21 cellular contexts compared by ENCODE assay signal in the genomic region with DNA sequence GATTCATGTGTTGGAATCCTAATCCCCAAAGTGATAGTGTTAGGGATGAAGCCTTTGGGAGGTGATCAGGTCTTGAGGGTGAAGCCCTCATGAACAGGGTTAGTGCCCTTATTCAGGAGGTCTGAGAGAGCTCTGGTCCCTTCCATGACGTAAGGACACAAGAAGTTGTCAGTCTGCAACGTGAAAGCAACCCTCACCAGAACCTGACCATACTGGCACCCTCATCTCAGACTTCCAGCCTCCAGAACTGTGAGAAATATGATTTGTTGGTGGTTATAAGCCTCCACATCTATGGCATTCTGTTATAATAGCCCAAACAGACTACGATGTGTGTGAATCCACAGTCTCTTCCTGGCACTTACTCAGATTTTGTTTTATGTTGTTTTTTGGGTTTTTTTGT.
DNase-seq lines count a peak whose midpoint lies in the region; ATAC-seq and TF ChIP-seq lines count a peak whose summit lies in the region.
"Had no signal": no experiment of that assay in that cellular context is flagged by ENCODE, and none has a peak within 500 bp of the region (broad histone marks: within the 10 kb centered on the region; RNA-seq: fewer than 3 reads in every experiment).

No MANE protein-coding gene starts in this region.

- DNase-seq in T-helper 1 cell (no peak), PC-3 (no peak), trophoblast cell (peak; percentile 91 to 94), NOMO-1 (lab: John Stamatoyannopoulos, UW; ENCODE audit: unreplicated experiment in 2 of 2) (no peak), hepatic stellate cell (ENCODE audit: low spot score) (no peak)
- peak; percentile 1 for DNase-seq in activated naive CD4-positive, alpha-beta T cell treated with anti-CD3 and anti-CD28 coated beads, Interleukin-2, amount 10 ng/mL, durations not matched to agents 7 days and 5 days
- no peak for DNase-seq in activated naive CD4-positive, alpha-beta T cell (lab: John Stamatoyannopoulos, UW)
- DNase-seq: AML-193; C1 segment of cervical spinal cord; Calu3; CD8-positive, alpha-beta T cell; DMS153; NCI-H1417; NCI-H187; NCI-H446 treated with DMSO at 0.1 percent for 48 hours; NCI-H526 treated with DMSO at 0.1 percent for 48 hours; RPMI8226; SHP77 had no signal

- no peak overlapping the region for H2BK12ac ChIP-seq in trophoblast cell (ENCODE audit: low read length)

- H3K18ac ChIP-seq in trophoblast cell (ENCODE audit: low read length) = no peak overlapping the region

- POLR2A ChIA-PET in PC-3 (lab: Charles Lee; ENCODE audit: unreplicated experiment) = no interaction called here

- peaks cover 48% of the 10 kb centered on the region for H3K36me3 Mint-ChIP-seq in T-helper 1 cell treated with Interleukin-12 subunit alpha and Interleukin-12 subunit beta and Interleukin-4 antibody, amounts not matched to agents 30 μg/mL and 1 μg/mL, for 36 hours (ENCODE audit: low read depth)
- peaks cover 31% of the 10 kb centered on the region for H3K36me3 Mint-ChIP-seq in activated naive CD4-positive, alpha-beta T cell treated with anti-CD3 and anti-CD28 coated beads, Interleukin-2, amount 10 ng/mL, durations not matched to agents 7 days and 5 days

- H4K91ac ChIP-seq in trophoblast cell (ENCODE audit: low read depth, low read length) = no peak overlapping the region

- H3K9me3 Mint-ChIP-seq in T-helper 1 cell treated with Interleukin-12 subunit alpha and Interleukin-12 subunit beta and Interleukin-4 antibody, amounts not matched to agents 30 μg/mL and 1 μg/mL, for 36 hours = no peaks in the 10 kb centered on the region
- H3K9me3 Mint-ChIP-seq in activated naive CD4-positive, alpha-beta T cell treated with anti-CD3 and anti-CD28 coated beads, Interleukin-2, amount 10 ng/mL, durations not matched to agents 7 days and 5 days = no peaks in the 10 kb centered on the region
- H3K9me3 Mint-ChIP-seq: CD8-positive, alpha-beta T cell had no signal

- peaks cover 60% of the 10 kb centered on the region for H3K4me1 Mint-ChIP-seq in T-helper 1 cell treated with Interleukin-12 subunit alpha and Interleukin-12 subunit beta and Interleukin-4 antibody, amounts not matched to agents 30 μg/mL and 1 μg/mL, for 36 hours (ENCODE audit: low read depth)
- H3K4me1 Mint-ChIP-seq in activated naive CD4-positive, alpha-beta T cell treated with anti-CD3 and anti-CD28 coated beads, Interleukin-2, amount 10 ng/mL, durations not matched to agents 7 days and 5 days = peaks cover 21% of the 10 kb centered on the region

- peak overlapping the region; percentile 10 for H3K27ac Mint-ChIP-seq in T-helper 1 cell treated with Interleukin-12 subunit alpha and Interleukin-12 subunit beta and Interleukin-4 antibody, amounts not matched to agents 30 μg/mL and 1 μg/mL, for 36 hours
- peak overlapping the region; percentile 35 for H3K27ac Mint-ChIP-seq in activated naive CD4-positive, alpha-beta T cell treated with anti-CD3 and anti-CD28 coated beads, Interleukin-2, amount 10 ng/mL, durations not matched to agents 7 days and 5 days
- H3K27ac Mint-ChIP-seq: CD8-positive, alpha-beta T cell had no signal

- no peak overlapping the region for H2BK120ac ChIP-seq in trophoblast cell (ENCODE audit: insufficient read depth, low read length, poor library complexity)

- H3K9me3 ChIP-seq in PC-3 (ENCODE audit: low read length) (no peaks in the 10 kb centered on the region), trophoblast cell (ENCODE audit: insufficient read depth, low read depth, low read length) (no peaks in the 10 kb centered on the region)

- H3K79me2 ChIP-seq in PC-3 (ENCODE audit: low read length) (peaks cover 30% of the 10 kb centered on the region), trophoblast cell (ENCODE audit: control insufficient read depth, insufficient read depth, low read length, poor library complexity) (no peaks in the 10 kb centered on the region)

- H3K4me1 ChIP-seq in PC-3 (ENCODE audit: insufficient read depth, low read length) = peaks cover 24% of the 10 kb centered on the region
- H3K4me1 ChIP-seq in trophoblast cell (ENCODE audit: control insufficient read depth in 1 of 2, insufficient read depth in 2 of 2, low read length in 2 of 2) = peaks cover 0 to 3% of the 10 kb centered on the region in 2 experiments

- H3K27me3 Mint-ChIP-seq in T-helper 1 cell treated with Interleukin-12 subunit alpha and Interleukin-12 subunit beta and Interleukin-4 antibody, amounts not matched to agents 30 μg/mL and 1 μg/mL, for 36 hours (ENCODE audit: low read depth) = no peaks in the 10 kb centered on the region
- no peaks in the 10 kb centered on the region for H3K27me3 Mint-ChIP-seq in activated naive CD4-positive, alpha-beta T cell treated with anti-CD3 and anti-CD28 coated beads, Interleukin-2, amount 10 ng/mL, durations not matched to agents 7 days and 5 days

- CTCF ChIA-PET in activated naive CD4-positive, alpha-beta T cell treated with anti-CD3 and anti-CD28 coated beads, Interleukin-2, amount 10 ng/mL, durations not matched to agents 7 days and 5 days (lab: Charles Lee) = no interaction called here
- CTCF ChIA-PET in PC-3 (lab: Charles Lee) = interaction anchor here (0.7 kb wide), 1 partner anchor 582 kb away, joined by 3 read pairs; the partner anchor contains the start of gene FRS3

- no peak overlapping the region for H4K8ac ChIP-seq in trophoblast cell (ENCODE audit: low read depth, low read length)

- H3K9me2 ChIP-seq in PC-3 (replicated peaks; ENCODE audit: low read length) = no peaks in the 10 kb centered on the region

- no peak overlapping the region for H2AFZ ChIP-seq in PC-3 (ENCODE audit: low read length)
- H2AFZ ChIP-seq in trophoblast cell (ENCODE audit: insufficient read depth, low read length, poor library complexity) = no peak overlapping the region

- H3K36me3 ChIP-seq in PC-3 (ENCODE audit: low read depth, low read length) = no peaks in the 10 kb centered on the region
- no peaks in the 10 kb centered on the region for H3K36me3 ChIP-seq in trophoblast cell (ENCODE audit: control insufficient read depth in 1 of 2, insufficient read depth in 2 of 2, low read length in 2 of 2)

- H3K23ac ChIP-seq in trophoblast cell (ENCODE audit: low read length) = no peak overlapping the region

- no peak overlapping the region for H3K4me3 Mint-ChIP-seq in T-helper 1 cell treated with Interleukin-12 subunit alpha and Interleukin-12 subunit beta and Interleukin-4 antibody, amounts not matched to agents 30 μg/mL and 1 μg/mL, for 36 hours
- H3K4me3 Mint-ChIP-seq in activated naive CD4-positive, alpha-beta T cell treated with anti-CD3 and anti-CD28 coated beads, Interleukin-2, amount 10 ng/mL, durations not matched to agents 7 days and 5 days = no peak overlapping the region
- H3K4me3 Mint-ChIP-seq: CD8-positive, alpha-beta T cell had no signal

- TF ChIP-seq CTCF in PC-3 (conservative IDR thresholded peaks at IDR 0.05; ENCODE audit: low read depth, low read length) = no peak

- ATAC-seq in PC-3 = no peak
- ATAC-seq: CD8-positive, alpha-beta T cell; HCT116 had no signal

- H2BK5ac ChIP-seq in trophoblast cell (ENCODE audit: low read depth, low read length, poor library complexity) = no peak overlapping the region

- no peaks in the 10 kb centered on the region for H3K79me1 ChIP-seq in trophoblast cell (ENCODE audit: low read length)

- BruUV-seq in PC-3 (replicated peaks; lab: Mats Ljungman, UMichigan) = TSS peak; percentile 13

- H3K4me2 ChIP-seq in PC-3 (ENCODE audit: low read length) = no peak overlapping the region
- no peak overlapping the region for H3K4me2 ChIP-seq in trophoblast cell (ENCODE audit: low read length)

- H3K14ac ChIP-seq in trophoblast cell (ENCODE audit: low read length) = no peak overlapping the region

- no CpG with 5 or more reads among the region's 3 CpGs for WGBS in trophoblast cell (ENCODE audit: extremely low coverage, insufficient coverage, insufficient read length)

- no peak overlapping the region for H3K9ac ChIP-seq in PC-3 (ENCODE audit: low read length)
- no peak overlapping the region for H3K9ac ChIP-seq in trophoblast cell (ENCODE audit: low read length)

- H3K4ac ChIP-seq in trophoblast cell (ENCODE audit: low read depth, low read length) = no peak overlapping the region

- no peaks in the 10 kb centered on the region for H3F3A ChIP-seq in PC-3 (ENCODE audit: low read length, unreplicated experiment)

- H3K27me3 ChIP-seq in PC-3 (ENCODE audit: low read length) (no peaks in the 10 kb centered on the region), trophoblast cell (ENCODE audit: insufficient read depth, low read length) (no peaks in the 10 kb centered on the region)

- H4K12ac ChIP-seq in trophoblast cell (ENCODE audit: low read depth, low read length) = no peak overlapping the region

- no peak overlapping the region for H3K27ac ChIP-seq in PC-3 (ENCODE audit: low read length)
- no peak overlapping the region for H3K27ac ChIP-seq in trophoblast cell (ENCODE audit: low read depth, low read length)
- H3K27ac ChIP-seq: 22Rv1 had no signal

- no peaks in the 10 kb centered on the region for H4K20me1 ChIP-seq in PC-3 (ENCODE audit: low read length)

- H2AK5ac ChIP-seq in trophoblast cell (ENCODE audit: low read length) = no peak overlapping the region

- H3K4me3 ChIP-seq in PC-3 (ENCODE audit: low read length) (no peak overlapping the region), trophoblast cell (ENCODE audit: low read depth, low read length) (no peak overlapping the region)

- intact Hi-C loops in PC-3 (cut with micrococcal nuclease) = no loop called here

Comparison
In these comparisons a context has a peak if more than half of its experiments do, and no peak if none do; other contexts are left out.
1. DNase-seq: peak in activated naive CD4-positive, alpha-beta T cell treated with anti-CD3 and anti-CD28 coated beads, Interleukin-2, amount 10 ng/mL, durations not matched to agents 7 days and 5 days (single experiment) and trophoblast cell (2 of 2); none in T-helper 1 cell (0 of 5), activated naive CD4-positive, alpha-beta T cell (0 of 4), PC-3 (single experiment), NOMO-1 (0 of 2) and hepatic stellate cell (single experiment).